16 cellular contexts compared by ENCODE assay signal in genomic region chr2:128301021-128301420, GRCh38. TPM values are rescaled to one million over a fixed set of nuclear protein-coding genes. Genes with fewer than 3 reads are reported as not detected.
DNase-seq lines count a peak whose midpoint lies in the region; ATAC-seq, FAIRE-seq and TF ChIP-seq lines count a peak whose summit lies in the region.
"Had no signal": no experiment of that assay in that cellular context is flagged by ENCODE, and none has a peak within 500 bp of the region (broad histone marks: within the 10 kb centered on the region; RNA-seq: fewer than 3 reads in every experiment).

No MANE protein-coding gene starts in this region.

- H3K27me3 Mint-ChIP-seq in neural progenitor cell (ENCODE audit: insufficient read depth, low read depth), result peaks cover 6% of the 10 kb centered on the region
- H3K27me3 Mint-ChIP-seq: CD4-positive, CD25-positive, alpha-beta regulatory T cell; stimulated activated naive B cell treated with anti-CD40 and anti-IgM and Interleukin-4, amounts not matched to agents 10 μg/mL and 1 μg/mL and 100 μg/mL, for 72 hours; T-helper 17 cell had no signal

- in situ Hi-C loops in IMR-90 (cut with MboI; ENCODE audit: low sequenced_read_pairs), result loop anchor here (25.0 kb wide), 1 partner anchor 414 kb away; the partner anchor contains the start of gene AMMECR1L

- DNase-seq in IMR-90, result no peak
- DNase-seq in ascending aorta (ENCODE audit: low spot score in 2 of 2), result no peak
- DNase-seq in kidney, result peak; percentile 72
- DNase-seq in spleen, result no peak
- DNase-seq in epidermal melanocyte (ENCODE audit: insufficient read length, low spot score), result no peak
- DNase-seq in neural progenitor cell (ENCODE audit: low spot score), result no peak
- DNase-seq in cerebellum (ENCODE audit: low spot score), result no peak
- DNase-seq: activated naive CD4-positive, alpha-beta T cell treated with Interleukin-2 at 50 U/mL for 16 hours; CD4-positive, CD25-positive, alpha-beta regulatory T cell; DMS79 treated with DMSO at 0.1 percent for 48 hours; foreskin melanocyte; KBM-7; NCI-H1092 treated with DMSO at 0.1 percent for 48 hours; stimulated activated naive B cell treated with anti-CD40 and anti-IgM and Interleukin-4, amounts not matched to agents 10 μg/mL and 1 μg/mL and 100 μg/mL, for 72 hours; T-helper 17 cell had no signal

- peak overlapping the region; percentile 99 for H3K23ac ChIP-seq in IMR-90 (ENCODE audit: low read depth, low read length)

- H4K5ac ChIP-seq in IMR-90 (ENCODE audit: low read depth, low read length), result peak overlapping the region; percentile 89

- peak overlapping the region; percentile 88; the same call in 2 of the 3 replicates for H2BK15ac ChIP-seq in IMR-90 (ENCODE audit: low read depth, low read length)

- ATAC-seq in IMR-90 (ENCODE audit: low read depth), result no peak; the same call in 1 of the 2 replicates
- ATAC-seq: stimulated activated naive B cell treated with anti-CD40 and anti-IgM and Interleukin-4, amounts not matched to agents 10 μg/mL and 1 μg/mL and 100 μg/mL, for 72 hours; T-helper 17 cell had no signal

- TF ChIP-seq RAD21 in IMR-90 (IDR thresholded peaks at IDR 0.05; ENCODE audit: low read length), result no peak

- peaks cover 36% of the 10 kb centered on the region for H3K4me1 Mint-ChIP-seq in neural progenitor cell

- peaks cover 6% of the 10 kb centered on the region for H3K9me3 Mint-ChIP-seq in neural progenitor cell

- peak overlapping the region; percentile 95 for H3K56ac ChIP-seq in IMR-90 (ENCODE audit: extremely low read depth, insufficient read depth, low read length)

- WGBS in IMR-90 (ENCODE audit: extremely low coverage in 2 of 2, insufficient read length in 1 of 2), 2 experiments, result no CpG with 5 or more reads among the region's 8 CpGs
- WGBS in spleen, 5 donors, result 79 to 89% (median 83%) methylated on average over 6 to 8 of the region's 8 CpGs

- peaks cover 58% of the 10 kb centered on the region for H4K20me1 ChIP-seq in IMR-90 (ENCODE audit: insufficient read depth, low read length)
- H4K20me1 ChIP-seq in neural progenitor cell (ENCODE audit: low read depth), result peaks cover 100% of the 10 kb centered on the region

- H3K27me3 ChIP-seq in IMR-90 (ENCODE audit: control insufficient read depth, insufficient read depth, low read length) (no peaks in the 10 kb centered on the region), ascending aorta (no peaks in the 10 kb centered on the region), spleen (replicated peaks in 1 of 7) (no peaks in the 10 kb centered on the region), neural progenitor cell (no peaks in the 10 kb centered on the region)

- H2BK120ac ChIP-seq in IMR-90 (ENCODE audit: low read depth, low read length), result peak overlapping the region; percentile 99

- H3K27ac ChIP-seq in IMR-90 (ENCODE audit: insufficient read depth, low read length) (peak overlapping the region; percentile 96), ascending aorta (peak overlapping the region; percentile 68 to 81), kidney (ENCODE audit: low read depth in 2 of 2, low read length in 2 of 2) (peak overlapping the region in 1 of 2 donors; percentile 11), spleen (peak overlapping the region in 5 of 8 donors; percentile 9 to 64 (median 52)), neural progenitor cell (no peak overlapping the region)

- dilution Hi-C loops in IMR-90 (cut with HindIII; ENCODE audit: low sequenced_read_pairs, unreplicated experiment), result no loop called here

- BruUV-seq in IMR-90 (replicated peaks; lab: Mats Ljungman, UMichigan), result no TSS peak

- peak overlapping the region; percentile 66 to 96 for H4K8ac ChIP-seq in IMR-90 (ENCODE audit: low read depth in 2 of 2, low read length in 2 of 2)

- CTCF ChIA-PET in IMR-90 (lab: Yijun Ruan, JAX), result interaction anchor here (0.8 kb wide), 1 partner anchor 67 kb away, joined by 3 read pairs; no protein-coding TSS in a partner anchor

- no peak; the same call in 1 of the 2 replicates for TF ChIP-seq POLR2A in IMR-90 (IDR thresholded peaks at IDR 0.05; ENCODE audit: low read depth, low read length)
- no peak for TF ChIP-seq POLR2A in spleen (IDR thresholded peaks at IDR 0.05)

- peaks cover 99% of the 10 kb centered on the region for H3K79me2 ChIP-seq in neural progenitor cell (ENCODE audit: low read depth)

- H3K27ac Mint-ChIP-seq in neural progenitor cell, result no peak overlapping the region
- H3K27ac Mint-ChIP-seq: CD4-positive, CD25-positive, alpha-beta regulatory T cell; stimulated activated naive B cell treated with anti-CD40 and anti-IgM and Interleukin-4, amounts not matched to agents 10 μg/mL and 1 μg/mL and 100 μg/mL, for 72 hours; T-helper 17 cell had no signal

- H3F3A ChIP-seq in neural progenitor cell (ENCODE audit: low read depth), result no peaks in the 10 kb centered on the region

- H3K18ac ChIP-seq in IMR-90 (ENCODE audit: low read depth, low read length), result peak overlapping the region; percentile 94

- peak overlapping the region; percentile 99 for H3K14ac ChIP-seq in IMR-90 (replicated peaks; ENCODE audit: low read depth, low read length)

- no peak overlapping the region for H3K4me3 Mint-ChIP-seq in neural progenitor cell
- H3K4me3 Mint-ChIP-seq: CD4-positive, CD25-positive, alpha-beta regulatory T cell; stimulated activated naive B cell treated with anti-CD40 and anti-IgM and Interleukin-4, amounts not matched to agents 10 μg/mL and 1 μg/mL and 100 μg/mL, for 72 hours; T-helper 17 cell had no signal

- peak overlapping the region; percentile 95 for H2AK9ac ChIP-seq in IMR-90 (replicated peaks; ENCODE audit: low read depth, low read length, poor library complexity)

- POLR2A ChIA-PET in IMR-90 (lab: Charles Lee; ENCODE audit: unreplicated experiment), result no interaction called here

- intact Hi-C loops in IMR-90 (cut with micrococcal nuclease) (no loop called here), ascending aorta (cut with DNase I) (loop anchor here (2.0 to 10.0 kb wide), 2 partner anchors 22 to 116 kb away; no protein-coding TSS in a partner anchor), kidney (cut with DNase I) (no loop called here), spleen (cut with DNase I; ENCODE audit: low total_unique reads) (no loop called here)

- H3K9ac ChIP-seq in IMR-90 (ENCODE audit: low read depth, low read length), result peak overlapping the region; percentile 75
- no peak overlapping the region for H3K9ac ChIP-seq in kidney (ENCODE audit: low read length in 2 of 2)
- no peak overlapping the region for H3K9ac ChIP-seq in neural progenitor cell

- no peak for TF ChIP-seq CTCF in IMR-90 (conservative IDR thresholded peaks at IDR 0.05; ENCODE audit: low read depth, low read length)
- no peak for TF ChIP-seq CTCF in ascending aorta (IDR thresholded peaks at IDR 0.05)
- no peak for TF ChIP-seq CTCF in kidney (IDR thresholded peaks at IDR 0.05; ENCODE audit: borderline replicate concordance, extremely low read depth, insufficient read depth)
- TF ChIP-seq CTCF in spleen (IDR thresholded peaks at IDR 0.05 in 8 of 11, conservative IDR thresholded peaks at IDR 0.05 in 3 of 11), result no peak
- no peak for TF ChIP-seq CTCF in neural progenitor cell (IDR thresholded peaks at IDR 0.05)

- peaks cover 44 to 90% of the 10 kb centered on the region in 2 experiments for H3K79me1 ChIP-seq in IMR-90 (ENCODE audit: low read depth in 1 of 2, low read length in 2 of 2)

- H3K4me3 ChIP-seq in IMR-90 (ENCODE audit: insufficient read depth, low read depth, low read length) (no peak overlapping the region), ascending aorta (peak overlapping the region in 1 of 2 donors; percentile 16), kidney (ENCODE audit: low read length in 2 of 2) (no peak overlapping the region), spleen (no peak overlapping the region), neural progenitor cell (no peak overlapping the region)
- H3K4me3 ChIP-seq: lung had no signal

- H4K91ac ChIP-seq in IMR-90 (ENCODE audit: insufficient read depth, low read depth, low read length), result peak overlapping the region; percentile 100

- peak overlapping the region; percentile 99 for H3K4ac ChIP-seq in IMR-90 (ENCODE audit: low read depth, low read length)

- H2AFZ ChIP-seq in IMR-90 (replicated peaks; ENCODE audit: low read length, poor library complexity), result peak overlapping the region; percentile 65
- no peak overlapping the region for H2AFZ ChIP-seq in neural progenitor cell (replicated peaks)

- H3K4me1 ChIP-seq in IMR-90 (ENCODE audit: control insufficient read depth, insufficient read depth, low read length) (peaks cover 60% of the 10 kb centered on the region), ascending aorta (peaks cover 10 to 27% of the 10 kb centered on the region in 2 donors), kidney (ENCODE audit: control insufficient read depth in 1 of 2, insufficient read depth in 1 of 2, low read depth in 1 of 2, low read length in 2 of 2) (peaks cover 12 to 32% of the 10 kb centered on the region in 2 donors), spleen (peaks cover 5 to 75% (median 53%) of the 10 kb centered on the region in 6 donors), neural progenitor cell (peaks cover 13% of the 10 kb centered on the region)

- peaks cover 46% of the 10 kb centered on the region for H3K9me1 ChIP-seq in IMR-90 (ENCODE audit: insufficient read depth, low read length)

- peaks cover 32% of the 10 kb centered on the region for H3K36me3 ChIP-seq in IMR-90 (ENCODE audit: control insufficient read depth, insufficient read depth, low read length)
- no peaks in the 10 kb centered on the region for H3K36me3 ChIP-seq in ascending aorta
- H3K36me3 ChIP-seq in kidney (ENCODE audit: control insufficient read depth in 1 of 2, insufficient read depth in 2 of 2, low read length in 2 of 2), result peaks cover 0 to 3% of the 10 kb centered on the region in 2 donors
- H3K36me3 ChIP-seq in spleen, result peaks cover 0 to 3% (median 0%) of the 10 kb centered on the region in 6 donors
- H3K36me3 ChIP-seq in neural progenitor cell, result no peaks in the 10 kb centered on the region

- H3K36me3 Mint-ChIP-seq in neural progenitor cell, result peaks cover 17% of the 10 kb centered on the region

- FAIRE-seq in kidney (lab: Jason Lieb, UNC), result no peak

- peak overlapping the region; percentile 99 for H2BK5ac ChIP-seq in IMR-90 (ENCODE audit: low read depth, low read length, poor library complexity, severe bottlenecking)

- H3K9me3 ChIP-seq in IMR-90 (ENCODE audit: control insufficient read depth, insufficient read depth, low read length) (no peaks in the 10 kb centered on the region), ascending aorta (no peaks in the 10 kb centered on the region), kidney (ENCODE audit: control insufficient read depth in 1 of 2, low read length in 2 of 2) (no peaks in the 10 kb centered on the region), spleen (no peaks in the 10 kb centered on the region), neural progenitor cell (ENCODE audit: low read depth) (no peaks in the 10 kb centered on the region)

- peak overlapping the region; percentile 52 for H3K4me2 ChIP-seq in IMR-90 (ENCODE audit: low read depth, low read length)
- H3K4me2 ChIP-seq in neural progenitor cell, result no peak overlapping the region

- peak overlapping the region; percentile 97 for H2AK5ac ChIP-seq in IMR-90 (ENCODE audit: low read depth, low read length)

- peak overlapping the region; percentile 98 for H2BK20ac ChIP-seq in IMR-90 (ENCODE audit: low read depth, low read length)

RNA-seq across cellular contexts. Expression of gene HS6ST1, which starts 17.6 kb away (rescaled TPM):
- total RNA-seq in IMR-90 (2012; rRNA removed) (29.7 and 29.9 TPM in 2 replicates), ascending aorta (42.7 TPM), kidney (73.9 TPM), spleen (10 to 100 TPM; 52.2 to 99.5 (median 66.7) TPM), neural progenitor cell (ENCODE audit: low replicate concordance) (31.1 and 71.0 TPM in 2 replicates), cerebellum (39.7 TPM)
- polyA plus RNA-seq in IMR-90 (2012; rRNA removed) (36.9 and 39.7 TPM in 2 replicates), kidney (ENCODE audit: insufficient read depth, low read depth, low replicate concordance) (49.6 TPM), spleen (10 to 100 TPM in 1 of 3 donors, 1 to 10 TPM in 2; 7.2 to 24.7 (median 9.2) TPM)
- 22.1 and 48.3 TPM in 2 replicates for polyA plus RNA-seq in IMR-90 (2012; cell fraction: cytosol; rRNA removed)
- 21.0 and 34.4 TPM in 2 replicates for polyA plus RNA-seq in IMR-90 (2012; cell fraction: nucleus; rRNA removed; ENCODE audit: low replicate concordance)
